In genomic region chr1:151611832-151612505, GRCh38 we compare ENCODE assay signal across 8 cellular contexts. TPM values are rescaled to one million over a fixed set of nuclear protein-coding genes. Genes with fewer than 3 reads are reported as not detected.
DNase-seq lines count a peak whose midpoint lies in the region; ATAC-seq and TF ChIP-seq lines count a peak whose summit lies in the region.

SNX27 (plus strand) TSS chr1:151612050; CDS start chr1:151612202, 152 bp downstream.

- peak within 1 kb of the TSS; percentile 55 for H3K9ac ChIP-seq in rectal smooth muscle tissue (ENCODE audit: low read length)

- H3K27ac ChIP-seq in ascending aorta (peak within 1 kb of the TSS; percentile 81 to 94), right cardiac atrium (ENCODE audit: low read length) (peak within 1 kb of the TSS; percentile 95), rectal smooth muscle tissue (ENCODE audit: low read depth, low read length) (peak within 1 kb of the TSS; percentile 95), vagina (peak within 1 kb of the TSS; percentile 94)

- H3K4me1 ChIP-seq in ascending aorta (peaks cover 0 to 6% of the 10 kb centered on the region in 2 donors), right cardiac atrium (ENCODE audit: control insufficient read depth, insufficient read depth, low read length) (peaks cover 5% of the 10 kb centered on the region), rectal smooth muscle tissue (ENCODE audit: control insufficient read depth, insufficient read depth, low read length) (peaks cover 9% of the 10 kb centered on the region), vagina (peaks cover 43% of the 10 kb centered on the region)

- TF ChIP-seq CTCF in ascending aorta (IDR thresholded peaks at IDR 0.05) (no peak), vagina (IDR thresholded peaks at IDR 0.05) (no peak)

- intact Hi-C loops in ascending aorta (cut with DNase I), result loop anchor here (2.0 to 10.0 kb wide), 4 partner anchors 69 to 433 kb away; partner anchors contain the start of genes RIIAD1 and TUFT1
- intact Hi-C loops in right cardiac atrium (cut with DNase I), result no loop called here
- intact Hi-C loops in vagina (cut with DNase I), result no loop called here

- ATAC-seq in GM18508 (IDR thresholded peaks at IDR 0.05; ENCODE audit: insufficient read depth, unreplicated experiment) (peak; percentile 86), HG02981 (IDR thresholded peaks at IDR 0.05; ENCODE audit: unreplicated experiment) (peak; percentile 92), right cardiac atrium (peak; percentile 97 to 98)

- H3K4me3 ChIP-seq in ascending aorta (peak within 1 kb of the TSS; percentile 66 to 95), right cardiac atrium (ENCODE audit: low read length) (peak within 1 kb of the TSS; percentile 91), rectal smooth muscle tissue (ENCODE audit: low read length) (peak within 1 kb of the TSS; percentile 78), vagina (peak within 1 kb of the TSS; percentile 83 to 97)

- under 1% methylated on average over 79 of the region's 79 CpGs for WGBS in right cardiac atrium

- H3K9me3 ChIP-seq in ascending aorta (no peaks in the 10 kb centered on the region), right cardiac atrium (ENCODE audit: control insufficient read depth, low read length) (no peaks in the 10 kb centered on the region), vagina (no peaks in the 10 kb centered on the region)

- TF ChIP-seq POLR2A in vagina (IDR thresholded peaks at IDR 0.05), result peak in 1 of 2 donors; percentile 64

- H3K27me3 ChIP-seq in ascending aorta, result no peaks in the 10 kb centered on the region
- H3K27me3 ChIP-seq in right cardiac atrium (ENCODE audit: control insufficient read depth, insufficient read depth), result no peaks in the 10 kb centered on the region
- H3K27me3 ChIP-seq in rectal smooth muscle tissue (ENCODE audit: control insufficient read depth, insufficient read depth, low read length), result no peaks in the 10 kb centered on the region
- no peaks in the 10 kb centered on the region for H3K27me3 ChIP-seq in vagina

- no peaks in the 10 kb centered on the region for H3K36me3 ChIP-seq in ascending aorta
- no peaks in the 10 kb centered on the region for H3K36me3 ChIP-seq in rectal smooth muscle tissue (ENCODE audit: control insufficient read depth, insufficient read depth, low read length)
- no peaks in the 10 kb centered on the region for H3K36me3 ChIP-seq in vagina

- DNase-seq in NCI-H2029 treated with DMSO at 0.1 percent for 48 hours (lab: John Stamatoyannopoulos, UW) (peak; percentile 79), T-helper 22 cell (ENCODE audit: low read depth) (peak; percentile 84), ascending aorta (ENCODE audit: low spot score in 2 of 2) (peak; percentile 76 to 96), right cardiac atrium (peak; percentile 93 to 96 (median 96)), vagina (ENCODE audit: extremely low spot score in 2 of 2) (peak in 1 of 2 donors; percentile 97)

RNA-seq across cellular contexts. Expression of gene SNX27, which starts in this region (rescaled TPM):
- 13.0 TPM for total RNA-seq in ascending aorta
- 10 to 100 TPM; 34.1 to 36.5 (median 35.5) TPM for total RNA-seq in right cardiac atrium
- 13.7 TPM for polyA plus RNA-seq in right cardiac atrium
- total RNA-seq in vagina, result 50.6 TPM
